In the genomic region with DNA sequence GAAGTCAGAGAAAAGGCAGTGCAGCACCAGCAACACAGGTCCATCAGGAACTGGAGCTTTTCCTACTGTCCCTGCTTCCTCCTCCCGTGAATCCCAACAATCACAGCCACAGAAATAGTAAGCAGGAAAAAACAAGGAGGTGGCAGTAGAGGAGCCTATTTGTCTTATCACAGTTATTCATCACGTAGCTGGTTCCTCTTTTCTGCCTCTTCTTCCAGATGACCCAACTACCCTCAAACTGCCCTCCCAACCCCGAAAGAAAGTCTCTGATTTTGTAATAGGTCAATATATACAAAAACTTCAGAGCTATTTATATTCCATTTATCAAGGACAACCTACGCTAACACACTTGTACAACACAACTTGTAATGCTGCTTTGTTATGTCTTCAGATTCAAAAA, we compare ENCODE assay signal across 17 cellular contexts. TPM values are rescaled to one million over a fixed set of nuclear protein-coding genes. Genes with fewer than 3 reads are reported as not detected.
DNase-seq lines count a peak whose midpoint lies in the region; ATAC-seq, FAIRE-seq and TF ChIP-seq lines count a peak whose summit lies in the region.
"Had no signal": no experiment of that assay in that cellular context is flagged by ENCODE, and none has a peak within 500 bp of the region (broad histone marks: within the 10 kb centered on the region; RNA-seq: fewer than 3 reads in every experiment).

No MANE protein-coding gene starts in this region.

- H3K9me2 ChIP-seq in OCI-LY7 (ENCODE audit: insufficient read depth, low read length) = no peaks in the 10 kb centered on the region

- TF ChIP-seq POLR2A in HepG2 (IDR thresholded peaks at IDR 0.05; ENCODE audit: insufficient read depth in 1 of 2, low read depth in 2 of 2, low read length in 2 of 2) = no peak

- H3K27me3 Mint-ChIP-seq in Caco-2 (ENCODE audit: insufficient read depth, unreplicated experiment) = no peaks in the 10 kb centered on the region

- H3K4me3 Mint-ChIP-seq in Caco-2 (ENCODE audit: unreplicated experiment) = no peak overlapping the region

- no peak for DNase-seq in AG04450 (ENCODE audit: low read depth, low spot score)
- DNase-seq in Caco-2 = no peak
- DNase-seq in OCI-LY7 (ENCODE audit: low spot score) = no peak
- no peak for DNase-seq in HepG2 (ENCODE audit: low spot score)
- DNase-seq in foreskin fibroblast = no peak
- no peak for DNase-seq in OCI-M2 (lab: John Stamatoyannopoulos, UW; ENCODE audit: unreplicated experiment)
- no peak for DNase-seq in hypothalamus (lab: John Stamatoyannopoulos, UW)
- DNase-seq in NCI-H2107 (lab: John Stamatoyannopoulos, UW) = no peak
- DNase-seq: activated gamma-delta T cell; BE2C; caudate nucleus; mesendoderm; NCI-H2227 treated with DMSO at 0.1 percent for 48 hours; stimulated activated CD4-positive, alpha-beta T cell treated with anti-CD3 and anti-CD28 coated beads, Interleukin-4, amount 100 ng/mL, for 24 hours had no signal

- H3K9me3 ChIP-seq in AG04450 (ENCODE audit: control insufficient read depth, insufficient read depth, low read length) = no peaks in the 10 kb centered on the region; the same call in 1 of the 2 replicates
- no peaks in the 10 kb centered on the region for H3K9me3 ChIP-seq in Caco-2
- H3K9me3 ChIP-seq in OCI-LY7 (ENCODE audit: low read length) = peaks cover 4% of the 10 kb centered on the region; the same call in 1 of the 2 replicates
- no peaks in the 10 kb centered on the region for H3K9me3 ChIP-seq in HepG2 (ENCODE audit: low read length)
- H3K9me3 ChIP-seq: BE2C had no signal

- CTCF ChIA-PET in AG04450 (lab: Charles Lee) (interaction anchor here (1.5 kb wide), 1 partner anchor 37 kb away, joined by 4 read pairs; no protein-coding TSS in a partner anchor), Caco-2 (lab: Charles Lee) (interaction anchor here (0.6 to 0.8 kb wide), 2 partner anchors 11 to 596 kb away, joined by 4 to 5 read pairs; partner anchors contain the start of gene UBE2J2), OCI-LY7 (lab: Charles Lee; ENCODE audit: unreplicated experiment) (no interaction called here), HepG2 (lab: Yijun Ruan, JAX; ENCODE audit: low intra/inter-chr PET ratio, low total read pairs) (no interaction called here)

- peak overlapping the region; percentile 13 for H3K27ac Mint-ChIP-seq in Caco-2 (ENCODE audit: unreplicated experiment)

- H3K36me3 Mint-ChIP-seq in Caco-2 (ENCODE audit: insufficient read depth, unreplicated experiment) = peaks cover 54% of the 10 kb centered on the region

- TF ChIP-seq EP300 in HepG2 (IDR thresholded peaks at IDR 0.05; ENCODE audit: low read depth in 2 of 2, low read length in 2 of 2) = no peak
- TF ChIP-seq EP300 in HepG2 (CRISPR knock-in tag; IDR thresholded peaks at IDR 0.05; ENCODE audit: borderline replicate concordance) = no peak

- H3K79me2 ChIP-seq in OCI-LY7 (ENCODE audit: insufficient read depth, low read depth, low read length) (peaks cover 100% of the 10 kb centered on the region), HepG2 (ENCODE audit: insufficient read depth, low read length) (peaks cover 88% of the 10 kb centered on the region)

- BruUV-seq in Caco-2 (replicated peaks; lab: Mats Ljungman, UMichigan) = no TSS peak
- no TSS peak for BruUV-seq in OCI-LY7 (replicated peaks; lab: Mats Ljungman, UMichigan)
- no TSS peak for BruUV-seq in HepG2 (replicated peaks; lab: Mats Ljungman, UMichigan)

- no peaks in the 10 kb centered on the region for H3K27me3 ChIP-seq in AG04450 (ENCODE audit: control insufficient read depth, insufficient read depth, low read length)
- no peaks in the 10 kb centered on the region for H3K27me3 ChIP-seq in Caco-2 (replicated peaks; ENCODE audit: control insufficient read depth, insufficient read depth, low read length)
- H3K27me3 ChIP-seq in HepG2 (ENCODE audit: control insufficient read depth in 1 of 2, insufficient read depth in 2 of 2, low read length in 2 of 2) = no peaks in the 10 kb centered on the region
- H3K27me3 ChIP-seq: BE2C had no signal

- H3K27ac ChIP-seq in AG04450 (ENCODE audit: low read depth, low read length) (peak overlapping the region; percentile 31), OCI-LY7 (ENCODE audit: low read depth, low read length, poor library complexity, severe bottlenecking) (peak overlapping the region; percentile 54), HepG2 (ENCODE audit: extremely low read length, insufficient read depth, low read length) (no peak overlapping the region)

- in situ Hi-C loops in HepG2 (cut with HindIII; ENCODE audit: extremely low pct_ligation_motif_present, low pct_unique_long_range_greater_than_20kb) = no loop called here

- POLR2A ChIA-PET in AG04450 (lab: Yijun Ruan, JAX) = interaction anchor here (0.6 kb wide), 1 partner anchor 21 kb away, joined by 5 read pairs; no protein-coding TSS in a partner anchor
- POLR2A ChIA-PET in Caco-2 (lab: Charles Lee) = no interaction called here
- POLR2A ChIA-PET in OCI-LY7 (lab: Charles Lee) = interaction anchor here (0.5 to 1.0 kb wide), 8 partner anchors 11 to 60 kb away, joined by 3 to 9 read pairs (median 4); no protein-coding TSS in a partner anchor
- POLR2A ChIA-PET in HepG2 (lab: Yijun Ruan, JAX) = no interaction called here

- intact Hi-C loops in Caco-2 (cut with micrococcal nuclease; ENCODE audit: unreplicated experiment) (no loop called here), OCI-LY7 (cut with micrococcal nuclease; ENCODE audit: unreplicated experiment) (no loop called here), HepG2 (cut with micrococcal nuclease; ENCODE audit: unreplicated experiment) (no loop called here)

- no peak for TF ChIP-seq RAD21 in HepG2 (CRISPR knock-in tag; IDR thresholded peaks at IDR 0.05)

- TF ChIP-seq CTCF in AG04450 (IDR thresholded peaks at IDR 0.05; ENCODE audit: low read depth, low read length) = no peak
- TF ChIP-seq CTCF in Caco-2 (IDR thresholded peaks at IDR 0.05; ENCODE audit: insufficient read depth in 1 of 2, low read depth in 1 of 2, low read length in 1 of 2, severe bottlenecking in 1 of 2, unreplicated experiment in 1 of 2) = no peak
- TF ChIP-seq CTCF in OCI-LY7 (conservative IDR thresholded peaks at IDR 0.05; ENCODE audit: low read length) = no peak
- TF ChIP-seq CTCF in HepG2 (CRISPR knock-in tag; IDR thresholded peaks at IDR 0.05) = no peak
- no peak for TF ChIP-seq CTCF in foreskin fibroblast (IDR thresholded peaks at IDR 0.05; ENCODE audit: low read depth, low read length)

- no peaks in the 10 kb centered on the region for H3K9me3 Mint-ChIP-seq in Caco-2 (ENCODE audit: unreplicated experiment)

- no peak for ATAC-seq in HepG2
- ATAC-seq: Right ventricle myocardium inferior had no signal

- peak overlapping the region; percentile 12; the same call in 1 of the 2 replicates for H3K4me2 ChIP-seq in OCI-LY7 (ENCODE audit: low read length)
- H3K4me2 ChIP-seq in HepG2 (ENCODE audit: low read depth, low read length) = no peak overlapping the region

- H2AFZ ChIP-seq in OCI-LY7 (ENCODE audit: low read length) (no peak overlapping the region), HepG2 (ENCODE audit: low read length) (no peak overlapping the region)

- H4K20me1 ChIP-seq in OCI-LY7 (ENCODE audit: insufficient read depth, low read length) = peaks cover 22% of the 10 kb centered on the region
- peaks cover 71% of the 10 kb centered on the region for H4K20me1 ChIP-seq in HepG2 (ENCODE audit: insufficient read depth, low read length)

- peaks cover 25% of the 10 kb centered on the region for H3K4me1 Mint-ChIP-seq in Caco-2 (ENCODE audit: low read depth, unreplicated experiment)

- 91% methylated on average over 4 of the region's 4 CpGs for WGBS in HepG2 (ENCODE audit: low lambda C conversion rate)

- no peak overlapping the region for H3K9ac ChIP-seq in HepG2 (ENCODE audit: insufficient read depth, low read depth, low read length)

- H3K36me3 ChIP-seq in Caco-2 (ENCODE audit: control insufficient read depth, insufficient read depth, low read length) = no peaks in the 10 kb centered on the region
- H3K36me3 ChIP-seq in OCI-LY7 (ENCODE audit: insufficient read depth, low read length) = peaks cover 94% of the 10 kb centered on the region
- peaks cover 9 to 23% of the 10 kb centered on the region in 2 experiments; a peak in 4 of 5 replicates for H3K36me3 ChIP-seq in HepG2 (replicated peaks in 1 of 2; ENCODE audit: control insufficient read depth in 1 of 2, insufficient read depth in 2 of 2, low read length in 2 of 2)

- H3K4me1 ChIP-seq in Caco-2 (no peaks in the 10 kb centered on the region), OCI-LY7 (ENCODE audit: insufficient read depth, low read length, poor library complexity, severe bottlenecking) (peaks cover 37% of the 10 kb centered on the region), HepG2 (ENCODE audit: insufficient read depth, low read length) (peaks cover 39% of the 10 kb centered on the region)

- no peak for FAIRE-seq in HepG2 (lab: Jason Lieb, UNC)
- FAIRE-seq: G401.6 had no signal

- H3K4me3 ChIP-seq in AG04450 (ENCODE audit: low read depth, low read length) = no peak overlapping the region
- no peak overlapping the region for H3K4me3 ChIP-seq in Caco-2 (ENCODE audit: low read depth, low read length)
- no peak overlapping the region for H3K4me3 ChIP-seq in OCI-LY7 (ENCODE audit: low read depth, low read length, poor library complexity, severe bottlenecking)
- H3K4me3 ChIP-seq in HepG2 (replicated peaks in 1 of 3; ENCODE audit: insufficient read depth in 1 of 3, low read depth in 2 of 3, low read length in 3 of 3) = no peak overlapping the region
- H3K4me3 ChIP-seq in foreskin fibroblast (ENCODE audit: low read depth in 1 of 2, low read length in 2 of 2) = no peak overlapping the region

RNA-seq across cellular contexts. Expression of gene GNB1, which starts 21.4 kb away (rescaled TPM):
- polyA plus RNA-seq in AG04450 (2011; rRNA removed) (400 and 437 TPM in 2 replicates), HepG2 (2011; rRNA removed) (327 and 345 TPM in 2 replicates)
- polyA minus RNA-seq in AG04450 (2011; rRNA and poly(A)+ RNA removed) = 575 and 720 TPM in 2 replicates
- total RNA-seq in Caco-2 (2022) (268 and 301 TPM in 2 replicates), OCI-LY7 (2022) (502 and 563 TPM in 2 replicates), HepG2 (2016; rRNA removed; fragmentation: Illumina TruSeq; extraction: Trizol) (66.2 and 76.7 TPM in 2 replicates)
- total RNA-seq in OCI-LY7 (2014; rRNA removed; shearing (Covaris generic)) = 86.9 and 101 TPM in 2 replicates
- total RNA-seq in HepG2 (2016; cell fraction: cytosol; rRNA removed; fragmentation: Illumina TruSeq; extraction: Trizol; ENCODE audit: low read depth) = 98.5 and 108 TPM in 2 replicates
- 68.2 and 68.8 TPM in 2 replicates for total RNA-seq in HepG2 (2016; cell fraction: insoluble cytoplasmic fraction; rRNA removed; fragmentation: Illumina TruSeq; extraction: Trizol)
- total RNA-seq in HepG2 (2016; cell fraction: membrane; rRNA removed; fragmentation: Illumina TruSeq; extraction: Trizol) = 163 and 168 TPM in 2 replicates
- total RNA-seq in HepG2 (2016; cell fraction: nucleus; rRNA removed; fragmentation: Illumina TruSeq; extraction: Trizol) = 45.2 and 49.3 TPM in 2 replicates
- 278 and 286 TPM in 2 replicates for polyA plus RNA-seq in HepG2 (2011; cell fraction: cytosol; rRNA removed)
- 169 and 179 TPM in 2 replicates for polyA plus RNA-seq in HepG2 (2011; cell fraction: nucleus; rRNA removed)
- polyA plus RNA-seq in HepG2 (2012) = 196 and 197 TPM in 2 replicates
- polyA plus RNA-seq in HepG2 (2016; cell fraction: cytosol; fragmentation: Illumina TruSeq; extraction: Trizol; ENCODE audit: low read depth) = 302 and 370 TPM in 2 replicates
- polyA plus RNA-seq in HepG2 (2016; cell fraction: insoluble cytoplasmic fraction; fragmentation: Illumina TruSeq; extraction: Trizol; ENCODE audit: low read depth) = 201 and 257 TPM in 2 replicates
- polyA plus RNA-seq in HepG2 (2016; cell fraction: membrane; fragmentation: Illumina TruSeq; extraction: Trizol; ENCODE audit: low read depth) = 387 and 445 TPM in 2 replicates
- 156 and 160 TPM in 2 replicates for polyA plus RNA-seq in HepG2 (2016; cell fraction: nucleus; fragmentation: Illumina TruSeq; extraction: Trizol; ENCODE audit: insufficient read depth, low read depth)
- 349 and 450 TPM in 2 replicates for polyA minus RNA-seq in HepG2 (2011; rRNA and poly(A)+ RNA removed; ENCODE audit: low replicate concordance)
- polyA minus RNA-seq in HepG2 (2011; cell fraction: cytosol; rRNA and poly(A)+ RNA removed) = 168 and 187 TPM in 2 replicates
- 63.1 and 70.6 TPM in 2 replicates for polyA minus RNA-seq in HepG2 (2011; cell fraction: nucleus; rRNA and poly(A)+ RNA removed)

RNA-seq across cellular contexts. Expression of gene CALML6, which starts 45.6 kb away (rescaled TPM):
- 0.21 TPM in 2 replicates for polyA plus RNA-seq in AG04450 (2011; rRNA removed)
- 0.30 TPM in 1 of 2 replicates, not detected in the other for polyA minus RNA-seq in AG04450 (2011; rRNA and poly(A)+ RNA removed)
- 1.2 and 1.4 TPM in 2 replicates for total RNA-seq in Caco-2 (2022)
- total RNA-seq in OCI-LY7 (2014; rRNA removed; shearing (Covaris generic)) = 0.54 and 0.88 TPM in 2 replicates
- total RNA-seq in OCI-LY7 (2022) = 2.4 and 5.1 TPM in 2 replicates
- 0.11 TPM in 1 of 2 replicates, not detected in the other for total RNA-seq in HepG2 (2016; rRNA removed; fragmentation: Illumina TruSeq; extraction: Trizol)
- total RNA-seq in HepG2 (2016; cell fraction: cytosol; rRNA removed; fragmentation: Illumina TruSeq; extraction: Trizol; ENCODE audit: low read depth) = not detected in 2 replicates
- total RNA-seq in HepG2 (2016; cell fraction: insoluble cytoplasmic fraction; rRNA removed; fragmentation: Illumina TruSeq; extraction: Trizol) = 0.13 TPM in 1 of 2 replicates, not detected in the other
- not detected in 2 replicates for total RNA-seq in HepG2 (2016; cell fraction: membrane; rRNA removed; fragmentation: Illumina TruSeq; extraction: Trizol)
- not detected in 2 replicates for total RNA-seq in HepG2 (2016; cell fraction: nucleus; rRNA removed; fragmentation: Illumina TruSeq; extraction: Trizol)
- 0.12 TPM in 1 of 2 replicates, not detected in the other for polyA plus RNA-seq in HepG2 (2011; rRNA removed)
- not detected in 2 replicates for polyA plus RNA-seq in HepG2 (2011; cell fraction: cytosol; rRNA removed)
- polyA plus RNA-seq in HepG2 (2011; cell fraction: nucleus; rRNA removed) = 0.80 and 1.5 TPM in 2 replicates
- polyA plus RNA-seq in HepG2 (2012) = not detected in 2 replicates
- not detected in 2 replicates for polyA plus RNA-seq in HepG2 (2016; cell fraction: cytosol; fragmentation: Illumina TruSeq; extraction: Trizol; ENCODE audit: low read depth)
- polyA plus RNA-seq in HepG2 (2016; cell fraction: insoluble cytoplasmic fraction; fragmentation: Illumina TruSeq; extraction: Trizol; ENCODE audit: low read depth) = not detected in 2 replicates
- polyA plus RNA-seq in HepG2 (2016; cell fraction: membrane; fragmentation: Illumina TruSeq; extraction: Trizol; ENCODE audit: low read depth) = not detected in 2 replicates
- polyA plus RNA-seq in HepG2 (2016; cell fraction: nucleus; fragmentation: Illumina TruSeq; extraction: Trizol; ENCODE audit: insufficient read depth, low read depth) = 0.38 and 0.87 TPM in 2 replicates
- polyA minus RNA-seq in HepG2 (2011; rRNA and poly(A)+ RNA removed; ENCODE audit: low replicate concordance) = not detected in 2 replicates
- not detected in 2 replicates for polyA minus RNA-seq in HepG2 (2011; cell fraction: cytosol; rRNA and poly(A)+ RNA removed)
- polyA minus RNA-seq in HepG2 (2011; cell fraction: nucleus; rRNA and poly(A)+ RNA removed) = 0.64 TPM in 1 of 2 replicates, not detected in the other
- total RNA-seq: Right ventricle myocardium inferior had no signal

RNA-seq across cellular contexts. Expression of gene TMEM52, which starts 49.6 kb away (rescaled TPM):
- polyA plus RNA-seq in AG04450 (2011; rRNA removed) (0.30 and 0.53 TPM in 2 replicates), HepG2 (2011; rRNA removed) (13.2 and 15.3 TPM in 2 replicates)
- polyA minus RNA-seq in AG04450 (2011; rRNA and poly(A)+ RNA removed) = 0.23 and 0.48 TPM in 2 replicates
- total RNA-seq in Caco-2 (2022) (5.8 and 6.4 TPM in 2 replicates), OCI-LY7 (2022) (2.5 and 2.7 TPM in 2 replicates), HepG2 (2016; rRNA removed; fragmentation: Illumina TruSeq; extraction: Trizol) (12.9 and 18.7 TPM in 2 replicates)
- 0.46 and 1.7 TPM in 2 replicates for total RNA-seq in OCI-LY7 (2014; rRNA removed; shearing (Covaris generic))
- 49.1 and 56.2 TPM in 2 replicates for total RNA-seq in HepG2 (2016; cell fraction: cytosol; rRNA removed; fragmentation: Illumina TruSeq; extraction: Trizol; ENCODE audit: low read depth)
- 9.2 and 18.5 TPM in 2 replicates for total RNA-seq in HepG2 (2016; cell fraction: insoluble cytoplasmic fraction; rRNA removed; fragmentation: Illumina TruSeq; extraction: Trizol)
- total RNA-seq in HepG2 (2016; cell fraction: membrane; rRNA removed; fragmentation: Illumina TruSeq; extraction: Trizol) = 52.4 and 62.3 TPM in 2 replicates
- 7.7 and 11.9 TPM in 2 replicates for total RNA-seq in HepG2 (2016; cell fraction: nucleus; rRNA removed; fragmentation: Illumina TruSeq; extraction: Trizol)
- polyA plus RNA-seq in HepG2 (2011; cell fraction: cytosol; rRNA removed) = 12.8 and 25.5 TPM in 2 replicates
- polyA plus RNA-seq in HepG2 (2011; cell fraction: nucleus; rRNA removed) = 29.4 and 36.3 TPM in 2 replicates
- polyA plus RNA-seq in HepG2 (2012) = 6.6 and 7.8 TPM in 2 replicates
- polyA plus RNA-seq in HepG2 (2016; cell fraction: cytosol; fragmentation: Illumina TruSeq; extraction: Trizol; ENCODE audit: low read depth) = 77.9 and 88.5 TPM in 2 replicates
- 13.6 and 17.5 TPM in 2 replicates for polyA plus RNA-seq in HepG2 (2016; cell fraction: insoluble cytoplasmic fraction; fragmentation: Illumina TruSeq; extraction: Trizol; ENCODE audit: low read depth)
- 69.4 and 73.4 TPM in 2 replicates for polyA plus RNA-seq in HepG2 (2016; cell fraction: membrane; fragmentation: Illumina TruSeq; extraction: Trizol; ENCODE audit: low read depth)
- 21.1 and 21.2 TPM in 2 replicates for polyA plus RNA-seq in HepG2 (2016; cell fraction: nucleus; fragmentation: Illumina TruSeq; extraction: Trizol; ENCODE audit: insufficient read depth, low read depth)
- 1.1 and 27.0 TPM in 2 replicates for polyA minus RNA-seq in HepG2 (2011; rRNA and poly(A)+ RNA removed; ENCODE audit: low replicate concordance)
- 7.6 and 7.8 TPM in 2 replicates for polyA minus RNA-seq in HepG2 (2011; cell fraction: cytosol; rRNA and poly(A)+ RNA removed)
- 2.3 and 2.6 TPM in 2 replicates for polyA minus RNA-seq in HepG2 (2011; cell fraction: nucleus; rRNA and poly(A)+ RNA removed)
- total RNA-seq: posterior vena cava had no signal

Comparison
In these comparisons a context has a peak if more than half of its experiments do, and no peak if none do; other contexts are left out.
1. CTCF ChIA-PET loops: an anchor here in AG04450 (1.5 kb wide) and Caco-2 (0.6 to 0.8 kb wide); none called in OCI-LY7 and HepG2.
2. POLR2A ChIA-PET loops: an anchor here in AG04450 (0.6 kb wide) and OCI-LY7 (0.5 to 1.0 kb wide); none called in Caco-2 and HepG2.